In genomic region chr14:52545584-52546317, GRCh38 we compare ENCODE assay signal across 16 cellular contexts. TPM values are rescaled to one million over a fixed set of nuclear protein-coding genes. Genes with fewer than 3 reads are reported as not detected.
DNase-seq lines count a peak whose midpoint lies in the region; ATAC-seq and TF ChIP-seq lines count a peak whose summit lies in the region.
"Had no signal": no experiment of that assay in that cellular context is flagged by ENCODE, and none has a peak within 500 bp of the region (broad histone marks: within the 10 kb centered on the region; RNA-seq: fewer than 3 reads in every experiment).

No MANE protein-coding gene starts in this region.

- no peak overlapping the region for H2BK15ac ChIP-seq in H9 (ENCODE audit: low read depth, low read length)

- no peaks in the 10 kb centered on the region for H3K27me3 ChIP-seq in BLaER1
- H3K27me3 ChIP-seq in H9 (ENCODE audit: insufficient read depth, low read length), result no peaks in the 10 kb centered on the region

- no peak for TF ChIP-seq CTCF in H9 (conservative IDR thresholded peaks at IDR 0.05)
- no peak for TF ChIP-seq CTCF in neural crest cell (conservative IDR thresholded peaks at IDR 0.05)

- H3K9me3 Mint-ChIP-seq in H9 (no peaks in the 10 kb centered on the region), neural crest cell (no peaks in the 10 kb centered on the region)

- H3K79me2 ChIP-seq in H9 (ENCODE audit: insufficient read depth, low read length), result no peaks in the 10 kb centered on the region

- ATAC-seq in T-helper 17 cell (no peak), HG03095 (IDR thresholded peaks at IDR 0.05; ENCODE audit: unreplicated experiment) (no peak), GM18520 (IDR thresholded peaks at IDR 0.05; ENCODE audit: unreplicated experiment) (no peak)

- WGBS in H9 (ENCODE audit: extremely low coverage, insufficient read length, low lambda C conversion rate), result no CpG with 5 or more reads among the region's 7 CpGs

- H3K18ac ChIP-seq in H9 (ENCODE audit: insufficient read length, low read depth, low read length), result no peak overlapping the region

- H4K8ac ChIP-seq in H9 (replicated peaks; ENCODE audit: insufficient read length, low read depth, low read length), result no peak overlapping the region

- no peak overlapping the region for H3T11ph ChIP-seq in H9 (ENCODE audit: low read length)

- no peak overlapping the region for H2AFZ ChIP-seq in H9 (ENCODE audit: low read length)
- H2AFZ ChIP-seq: GM23248 had no signal

- H3K4me3 ChIP-seq in BLaER1, result no peak overlapping the region
- H3K4me3 ChIP-seq: GM23248 had no signal

- H4K20me1 ChIP-seq in BLaER1 (no peaks in the 10 kb centered on the region), H9 (ENCODE audit: control insufficient read depth, insufficient read depth, insufficient read length) (no peaks in the 10 kb centered on the region)

- H3K4me3 Mint-ChIP-seq in H9, result no peak overlapping the region
- H3K4me3 Mint-ChIP-seq in T-helper 17 cell, result no peak overlapping the region
- H3K4me3 Mint-ChIP-seq in neural crest cell, result no peak overlapping the region

- H3K79me1 ChIP-seq in H9 (ENCODE audit: insufficient read depth, low read depth, low read length, poor library complexity, severe bottlenecking), result no peaks in the 10 kb centered on the region

- H2BK120ac ChIP-seq in H9 (ENCODE audit: low read depth, low read length, poor library complexity, severe bottlenecking), result no peak overlapping the region

- H3K9ac ChIP-seq in BLaER1, result no peak overlapping the region
- H3K9ac ChIP-seq in H9 (ENCODE audit: extremely low read depth, insufficient read length, low read length), result no peak overlapping the region
- H3K9ac ChIP-seq: GM23248 had no signal

- peak overlapping the region; percentile 58 to 88 (median 67) for H3K27ac Mint-ChIP-seq in H9
- H3K27ac Mint-ChIP-seq in T-helper 17 cell, result peak overlapping the region; percentile 59
- peak overlapping the region; percentile 20 for H3K27ac Mint-ChIP-seq in neural crest cell (ENCODE audit: unreplicated experiment)

- DNase-seq in H9 (no peak), T-helper 17 cell (no peak), neural crest cell (ENCODE audit: low read depth, low spot score) (no peak), NCI-H1092 treated with DMSO at 0.1 percent for 48 hours (lab: John Stamatoyannopoulos, UW) (no peak), occipital lobe (lab: John Stamatoyannopoulos, UW) (no peak)
- DNase-seq: AML-193, EL, GM23248, NCI-H1105 treated with DMSO at 0.1 percent for 48 hours, NCI-H187 treated with DMSO at 0.1 percent for 48 hours, NCI-H510A treated with DMSO at 0.1 percent for 48 hours, SIG-M5 had no signal

- no peak overlapping the region for H2BK12ac ChIP-seq in H9 (ENCODE audit: insufficient read length, low read depth, low read length)

- H3K23ac ChIP-seq in H9 (ENCODE audit: insufficient read length, low read depth, low read length), result no peak overlapping the region

- H3K23me2 ChIP-seq in H9 (ENCODE audit: insufficient read length, low read depth, low read length, poor library complexity, severe bottlenecking), result no peaks in the 10 kb centered on the region

- H3K36me3 ChIP-seq in BLaER1, result peaks cover 21% of the 10 kb centered on the region

- no peak overlapping the region for H2BK20ac ChIP-seq in H9 (ENCODE audit: low read depth, low read length, poor library complexity, severe bottlenecking)

- no peaks in the 10 kb centered on the region for H3K9me3 ChIP-seq in BLaER1
- H3K9me3 ChIP-seq in H9 (ENCODE audit: control insufficient read depth, low read depth, low read length), result no peaks in the 10 kb centered on the region
- H3K9me3 ChIP-seq in T-helper 17 cell (ENCODE audit: control insufficient read depth, low read length, poor library complexity, severe bottlenecking), result no peaks in the 10 kb centered on the region

- H3K27me3 Mint-ChIP-seq in H9 (ENCODE audit: low read depth) (no peaks in the 10 kb centered on the region), T-helper 17 cell (no peaks in the 10 kb centered on the region), neural crest cell (ENCODE audit: low read depth) (no peaks in the 10 kb centered on the region)

- H3K4me1 ChIP-seq in BLaER1 (peaks cover 23% of the 10 kb centered on the region), H9 (ENCODE audit: insufficient read depth, low read length) (no peaks in the 10 kb centered on the region)

- H3K4me1 Mint-ChIP-seq in H9 (peaks cover 15 to 18% of the 10 kb centered on the region in 2 experiments), T-helper 17 cell (peaks cover 8% of the 10 kb centered on the region), neural crest cell (peaks cover 12% of the 10 kb centered on the region)

- H2AK5ac ChIP-seq in H9 (ENCODE audit: insufficient read length, low read length), result no peak overlapping the region

- H3K27ac ChIP-seq in BLaER1, result no peak overlapping the region
- no peak overlapping the region for H3K27ac ChIP-seq in H9 (ENCODE audit: insufficient read length, low read depth, low read length)
- H3K27ac ChIP-seq: GM23248 had no signal

- no peak overlapping the region for H3K56ac ChIP-seq in H9 (ENCODE audit: insufficient read length, low read depth, low read length)

- H4K5ac ChIP-seq in H9 (ENCODE audit: insufficient read length, low read depth, low read length), result no peak overlapping the region

- H2BK5ac ChIP-seq in H9 (ENCODE audit: insufficient read length, low read length), result no peak overlapping the region

- H4K91ac ChIP-seq in H9 (ENCODE audit: insufficient read length, low read depth, low read length), result no peak overlapping the region

- no peak overlapping the region for H3K4ac ChIP-seq in H9 (ENCODE audit: low read depth, low read length)

- H3K14ac ChIP-seq in H9 (ENCODE audit: insufficient read depth, low read length), result no peak overlapping the region

- H3K4me2 ChIP-seq in BLaER1 (peak overlapping the region; percentile 41), H9 (ENCODE audit: insufficient read depth, insufficient read length, low read length) (no peak overlapping the region)

- H3K36me3 Mint-ChIP-seq in H9 (ENCODE audit: insufficient read depth in 1 of 3, low read depth in 3 of 3) (peaks cover 0 to 4% (median 2%) of the 10 kb centered on the region in 3 experiments; a peak in 1 of 7 replicates), T-helper 17 cell (ENCODE audit: low read depth) (peaks cover 2% of the 10 kb centered on the region), neural crest cell (ENCODE audit: low read depth) (no peaks in the 10 kb centered on the region)

RNA-seq across cellular contexts. Expression of gene TXNDC16, which starts 6.6 kb away (rescaled TPM):
- total RNA-seq in H9 (2021) (11.7 and 13.2 TPM in 2 replicates), T-helper 17 cell (10 to 100 TPM in 1 of 2 donors, 1 to 10 TPM in 1; 9.4 to 13.7 TPM), neural crest cell (11.1 and 11.5 TPM in 2 replicates), occipital lobe (73.8 TPM)

RNA-seq across cellular contexts. Expression of gene GPR137C, which starts 6.9 kb away (rescaled TPM):
- total RNA-seq in H9 (2021), result 4.2 and 4.3 TPM in 2 replicates
- total RNA-seq in T-helper 17 cell, result under 1 TPM; 0.37 to 0.70 TPM
- total RNA-seq in neural crest cell, result 3.9 and 4.2 TPM in 2 replicates
- total RNA-seq in occipital lobe, result 27.8 TPM
- total RNA-seq: MCF 10A had no signal
